ENCODE assay signal across 22 cellular contexts in the genomic region with DNA sequence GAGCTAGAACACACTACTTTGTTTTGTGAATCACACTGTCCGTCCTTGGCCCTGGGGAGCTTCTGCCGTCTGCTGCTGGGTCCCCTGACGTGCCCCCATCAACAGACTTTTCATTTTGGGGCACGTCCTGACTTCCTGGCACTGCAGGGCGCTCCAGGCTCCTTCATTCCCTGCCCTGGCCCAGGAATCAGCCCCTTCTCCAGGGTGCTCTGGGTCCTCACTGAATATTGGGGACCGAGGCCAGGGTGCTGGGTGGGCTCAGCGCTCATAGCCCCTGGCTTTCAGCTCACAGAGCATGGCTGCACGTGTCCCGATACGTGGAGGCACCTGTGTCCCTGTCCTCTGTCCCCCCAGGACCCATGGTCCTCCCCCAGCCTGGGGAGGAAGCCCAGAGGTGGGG.
"Had no signal": no experiment of that assay in that cellular context is flagged by ENCODE, and none has a peak within 500 bp of the region (broad histone marks: within the 10 kb centered on the region; RNA-seq: fewer than 3 reads in every experiment).

No MANE protein-coding gene starts in this region.

- H3K36me3 ChIP-seq: colonic mucosa, uterus had no signal

- H3K9me3 ChIP-seq: colonic mucosa, gastroesophageal sphincter, heart left ventricle, uterus had no signal

- H3K27ac ChIP-seq: colonic mucosa, epithelial cell of prostate, gastroesophageal sphincter, heart left ventricle, uterus had no signal

- DNase-seq: activated CD4-positive, alpha-beta T cell treated with anti-CD3 and anti-CD28 coated beads for 4 hours; activated CD4-positive, alpha-beta T cell treated with anti-CD3 and anti-CD28 coated beads, Interleukin-2, amount 50 U/mL, for 48 hours; activated CD4-positive, CD25-positive, alpha-beta regulatory T cell; activated naive CD4-positive, alpha-beta T cell treated with Interleukin-2 at 50 U/mL for 16 hours; activated naive CD8-positive, alpha-beta T cell treated with anti-CD3 and anti-CD28 coated beads for 36 hours; activated T-cell treated with anti-CD3 and anti-CD28 coated beads, Interleukin-2, amount 50 U/mL, for 48 hours; colonic mucosa; left ventricle myocardium superior; mammary epithelial cell; retina; stimulated activated CD4-positive, alpha-beta T cell treated with anti-CD3 and anti-CD28 coated beads, Interleukin-2, amount 100 ng/mL, for 48 hours; stimulated activated CD8-positive, alpha-beta memory T cell treated with anti-CD3 and anti-CD28 coated beads, Interleukin-4, amount 100 ng/mL, for 48 hours; stimulated activated naive B cell treated with anti-CD40 and anti-IgM and Interleukin-4, amounts not matched to agents 10 μg/mL and 1 μg/mL and 100 μg/mL, for 72 hours; T-helper 17 cell; trophoblast cell; uterus had no signal

- H3K4me3 ChIP-seq: colonic mucosa, gastroesophageal sphincter, heart left ventricle, uterus had no signal

- ATAC-seq: gastroesophageal sphincter; heart left ventricle; left ventricle myocardium superior; natural killer cell treated with Interleukin-12 subunit alpha and Interleukin-12 subunit beta and Interleukin-15 and Interleukin-18, amount 100 ng/mL, for 72 hours; stimulated activated naive B cell treated with anti-CD40 and anti-IgM and Interleukin-4, amounts not matched to agents 10 μg/mL and 1 μg/mL and 100 μg/mL, for 72 hours; T-helper 17 cell had no signal

- FAIRE-seq: bronchial epithelial cell, islet of Langerhans had no signal

- H3K27me3 ChIP-seq: gastroesophageal sphincter, heart left ventricle, uterus had no signal

- H3K4me1 ChIP-seq: uterus had no signal
